In genomic region chr19:44723299-44723951, GRCh38 we compare ENCODE assay signal across 8 cellular contexts. TPM values are rescaled to one million over a fixed set of nuclear protein-coding genes. Genes with fewer than 3 reads are reported as not detected.
DNase-seq lines count a peak whose midpoint lies in the region; ATAC-seq and TF ChIP-seq lines count a peak whose summit lies in the region.

No MANE protein-coding gene starts in this region.

- no TSS peak for BruUV-seq in PC-9 (replicated peaks; lab: Mats Ljungman, UMichigan)

- POLR2A ChIA-PET in PC-9 (lab: Charles Lee; ENCODE audit: unreplicated experiment), result interaction anchor here (1.0 kb wide), 1 partner anchor 147 kb away, joined by 8 read pairs; no protein-coding TSS in a partner anchor

- H3K36me3 ChIP-seq in BLaER1 (no peaks in the 10 kb centered on the region), PC-9 (ENCODE audit: low read depth) (no peaks in the 10 kb centered on the region), iPS-15b (ENCODE audit: control insufficient read depth, insufficient read depth, low read length) (no peaks in the 10 kb centered on the region), brain microvascular endothelial cell (replicated peaks) (no peaks in the 10 kb centered on the region), esophagus muscularis mucosa (no peaks in the 10 kb centered on the region)

- H3K27ac ChIP-seq in BLaER1 (no peak overlapping the region), PC-9 (peak overlapping the region; percentile 7; the same call in 1 of the 2 replicates), brain microvascular endothelial cell (no peak overlapping the region), esophagus muscularis mucosa (replicated peaks in 1 of 4) (no peak overlapping the region)

- 54% methylated on average over 10 of the region's 10 CpGs for WGBS in esophagus muscularis mucosa

- CTCF ChIA-PET in PC-9 (lab: Charles Lee), result interaction anchor here (0.6 to 2.8 kb wide), 19 partner anchors 15 to 909 kb away, joined by 3 to 55 read pairs (median 10); partner anchors contain the start of gene NECTIN2

- intact Hi-C loops in PC-9 (cut with micrococcal nuclease; ENCODE audit: unreplicated experiment), result loop anchor here (1.0 kb wide), 1 partner anchor 69 kb away; no protein-coding TSS in a partner anchor
- intact Hi-C loops in esophagus muscularis mucosa (cut with DNase I), result loop anchor here (5.0 kb wide), 1 partner anchor 36 kb away; no protein-coding TSS in a partner anchor

- TF ChIP-seq EP300 in esophagus muscularis mucosa (IDR thresholded peaks at IDR 0.05), result no peak

- in situ Hi-C loops in brain microvascular endothelial cell (cut with HindIII; ENCODE audit: low pct_ligation_motif_present, low sequenced_read_pairs), result no loop called here

- peak; percentile 30 for ATAC-seq in GM19397 (IDR thresholded peaks at IDR 0.05; ENCODE audit: unreplicated experiment)

- no peaks in the 10 kb centered on the region for H3K9me2 ChIP-seq in PC-9 (ENCODE audit: insufficient read depth)

- H2AFZ ChIP-seq in PC-9, result no peak overlapping the region

- no peaks in the 10 kb centered on the region for H3K27me3 ChIP-seq in BLaER1
- no peaks in the 10 kb centered on the region for H3K27me3 ChIP-seq in PC-9 (ENCODE audit: insufficient read depth, low read depth)
- H3K27me3 ChIP-seq in iPS-15b (ENCODE audit: control insufficient read depth, insufficient read depth, low read length), result no peaks in the 10 kb centered on the region
- no peaks in the 10 kb centered on the region for H3K27me3 ChIP-seq in brain microvascular endothelial cell (replicated peaks)
- no peaks in the 10 kb centered on the region for H3K27me3 ChIP-seq in esophagus muscularis mucosa

- no peaks in the 10 kb centered on the region for H3K79me2 ChIP-seq in PC-9 (ENCODE audit: low read depth)

- H3K9ac ChIP-seq in BLaER1 (no peak overlapping the region), iPS-15b (ENCODE audit: low read depth, low read length) (peak overlapping the region; percentile 24)

- no peak overlapping the region for H3K4me3 ChIP-seq in BLaER1
- H3K4me3 ChIP-seq in PC-9, result no peak overlapping the region
- no peak overlapping the region for H3K4me3 ChIP-seq in iPS-15b (ENCODE audit: low read depth, low read length)
- H3K4me3 ChIP-seq in brain microvascular endothelial cell (ENCODE audit: low read depth, low read length), result no peak overlapping the region
- no peak overlapping the region for H3K4me3 ChIP-seq in esophagus muscularis mucosa

- peaks cover 38% of the 10 kb centered on the region for H3F3A ChIP-seq in PC-9 (ENCODE audit: insufficient read depth, low read depth)

- TF ChIP-seq POLR2A in esophagus muscularis mucosa (IDR thresholded peaks at IDR 0.05; ENCODE audit: low read depth), result no peak

- no peak for DNase-seq in PC-9
- no peak for DNase-seq in brain microvascular endothelial cell
- no peak for DNase-seq in activated effector memory CD4-positive, alpha-beta T cell treated with anti-CD3 and anti-CD28 coated beads, Interleukin-2, amount 50 U/mL, for 16 hours
- DNase-seq in esophagus muscularis mucosa (ENCODE audit: extremely low spot score), result no peak
- DNase-seq in NCI-H146 treated with DMSO at 0.1 percent for 48 hours (lab: John Stamatoyannopoulos, UW; ENCODE audit: unreplicated experiment), result no peak

- H3K9me3 ChIP-seq in BLaER1 (no peaks in the 10 kb centered on the region), PC-9 (ENCODE audit: insufficient read depth, low read depth) (no peaks in the 10 kb centered on the region), iPS-15b (ENCODE audit: control insufficient read depth, insufficient read depth, low read length) (no peaks in the 10 kb centered on the region), esophagus muscularis mucosa (no peaks in the 10 kb centered on the region)

- TF ChIP-seq CTCF in PC-9 (conservative IDR thresholded peaks at IDR 0.05) (no peak), brain microvascular endothelial cell (IDR thresholded peaks at IDR 0.05; ENCODE audit: low read depth, low read length, missing control alignments) (no peak), esophagus muscularis mucosa (IDR thresholded peaks at IDR 0.05) (no peak)

- H3K4me1 ChIP-seq in BLaER1 (peaks cover 67% of the 10 kb centered on the region), PC-9 (replicated peaks; ENCODE audit: insufficient read depth) (peaks cover 71% of the 10 kb centered on the region), iPS-15b (ENCODE audit: control insufficient read depth, insufficient read depth, low read length) (peaks cover 7% of the 10 kb centered on the region), esophagus muscularis mucosa (peaks cover 38 to 48% (median 44%) of the 10 kb centered on the region in 4 donors)

- H4K20me1 ChIP-seq in BLaER1 (no peaks in the 10 kb centered on the region), PC-9 (ENCODE audit: insufficient read depth) (no peaks in the 10 kb centered on the region)

- H3K4me2 ChIP-seq in BLaER1, result peak overlapping the region; percentile 84
- no peak overlapping the region; the same call in 1 of the 2 replicates for H3K4me2 ChIP-seq in PC-9

RNA-seq across cellular contexts. Expression of gene CEACAM16, which starts 24.5 kb away (rescaled TPM):
- total RNA-seq in PC-9 (2021) (not detected in 2 replicates), esophagus muscularis mucosa (not detected)

RNA-seq across cellular contexts. Expression of gene BCL3, which starts 25.1 kb away (rescaled TPM):
- total RNA-seq in PC-9 (2021) (36.1 and 38.9 TPM in 2 replicates), esophagus muscularis mucosa (100 to 1,000 TPM in 1 of 4 donors, 10 to 100 TPM in 2, 1 to 10 TPM in 1; 10.0 to 147 (median 20.2) TPM)

RNA-seq across cellular contexts. Expression of gene CEACAM19, which starts 52.1 kb away (rescaled TPM):
- total RNA-seq in PC-9 (2021) (4.8 and 8.0 TPM in 2 replicates), esophagus muscularis mucosa (1 to 10 TPM; 2.5 to 5.1 (median 3.7) TPM)

RNA-seq across cellular contexts. Expression of gene CBLC, which starts 54.3 kb away (rescaled TPM):
- total RNA-seq in PC-9 (2021) (53.6 and 68.8 TPM in 2 replicates), esophagus muscularis mucosa (under 1 TPM in 2 of 4 donors, not detected in 2; 0.34 to 0.50 TPM)
